24 cellular contexts compared by ENCODE assay signal in the genomic region with DNA sequence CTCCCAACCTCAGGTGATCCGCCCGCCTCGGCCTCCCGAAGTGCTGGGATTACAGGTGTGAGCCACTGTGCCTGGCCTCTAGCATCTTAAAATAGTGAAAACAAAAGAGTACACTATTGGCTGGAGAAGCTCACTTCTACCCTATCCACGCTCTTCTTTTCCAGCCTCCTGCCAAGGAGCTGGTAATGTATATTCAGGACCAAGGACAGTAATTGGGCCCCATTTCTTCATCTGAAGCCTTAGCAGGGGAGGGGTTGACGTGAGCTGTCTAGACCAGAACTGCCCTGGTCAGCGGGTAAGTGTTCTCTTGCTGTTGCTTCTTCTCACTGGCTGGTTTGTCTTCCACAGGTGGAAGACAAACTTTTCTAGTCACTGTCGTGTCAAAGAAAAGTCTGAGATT.
A peak's percentile ranks its signal among the peaks of the same experiment; 100 is the strongest.
DNase-seq lines count a peak whose midpoint lies in the region; ATAC-seq, FAIRE-seq and TF ChIP-seq lines count a peak whose summit lies in the region.
"Had no signal": no experiment of that assay in that cellular context is flagged by ENCODE, and none has a peak within 500 bp of the region (broad histone marks: within the 10 kb centered on the region; RNA-seq: fewer than 3 reads in every experiment).

No MANE protein-coding gene starts in this region.

- H3K27me3 Mint-ChIP-seq in stimulated activated memory B cell treated with anti-CD40 and anti-IgM and Interleukin-4, amounts not matched to agents 10 μg/mL and 1 μg/mL and 100 μg/mL, for 72 hours: no peaks in the 10 kb centered on the region
- no peaks in the 10 kb centered on the region for H3K27me3 Mint-ChIP-seq in activated T-cell treated with anti-CD3 and anti-CD28 coated beads, Interleukin-2, amount 50 U/mL, for 72 hours (ENCODE audit: low read depth)

- TF ChIP-seq RAD21 in A549 (conservative IDR thresholded peaks at IDR 0.05 in 1 of 2, IDR thresholded peaks at IDR 0.05 in 1 of 2) (no peak), HCT116 (IDR thresholded peaks at IDR 0.05; ENCODE audit: low read depth) (no peak)

- RAD21 ChIA-PET in HCT116 (lab: Charles Lee; ENCODE audit: low non-redundant PET in 1 of 2, low total read pairs in 2 of 2, uncharacterized antibody in 2 of 2, unreplicated experiment in 2 of 2): no interaction called here

- no peak for TF ChIP-seq EP300 in A549 (IDR thresholded peaks at IDR 0.05)

- WGBS in A549 (ENCODE audit: missing lambda C conversion rate): 98% methylated on average over 8 of the region's 8 CpGs

- no peaks in the 10 kb centered on the region for H3K4me1 Mint-ChIP-seq in stimulated activated memory B cell treated with anti-CD40 and anti-IgM and Interleukin-4, amounts not matched to agents 10 μg/mL and 1 μg/mL and 100 μg/mL, for 72 hours
- no peaks in the 10 kb centered on the region for H3K4me1 Mint-ChIP-seq in activated T-cell treated with anti-CD3 and anti-CD28 coated beads, Interleukin-2, amount 50 U/mL, for 72 hours (ENCODE audit: low read depth)
- H3K4me1 Mint-ChIP-seq: activated naive CD8-positive, alpha-beta T cell treated with anti-CD3 and anti-CD28 coated beads, Interleukin-2, amount 50 U/mL, for 24 hours; CD4-positive, alpha-beta memory T cell had no signal

- no peak overlapping the region for H3K27ac Mint-ChIP-seq in stimulated activated memory B cell treated with anti-CD40 and anti-IgM and Interleukin-4, amounts not matched to agents 10 μg/mL and 1 μg/mL and 100 μg/mL, for 72 hours
- H3K27ac Mint-ChIP-seq in activated T-cell treated with anti-CD3 and anti-CD28 coated beads, Interleukin-2, amount 50 U/mL, for 72 hours: no peak overlapping the region
- H3K27ac Mint-ChIP-seq: activated CD8-positive, alpha-beta T cell treated with anti-CD3 and anti-CD28 coated beads for 36 hours; activated naive CD8-positive, alpha-beta T cell treated with anti-CD3 and anti-CD28 coated beads, Interleukin-2, amount 50 U/mL, for 24 hours; CD4-positive, alpha-beta memory T cell; HFFc6 had no signal

- no peak overlapping the region for H3K9ac ChIP-seq in HCT116 (ENCODE audit: low read length)

- H3K36me3 ChIP-seq in HCT116 (ENCODE audit: control insufficient read depth in 1 of 2, insufficient read depth in 2 of 2, low read length in 2 of 2): no peaks in the 10 kb centered on the region
- H3K36me3 ChIP-seq: sigmoid colon, WERI-Rb-1 had no signal

- 0 out of 2 replicates have a peak, but pooled peaks cover 5% of the 10 kb centered on the region for H3K9me2 ChIP-seq in HCT116 (ENCODE audit: insufficient read depth)

- no peak overlapping the region for H2AFZ ChIP-seq in HCT116 (ENCODE audit: low read depth, low read length, poor library complexity, severe bottlenecking)
- H2AFZ ChIP-seq: PC-9 had no signal

- DNase-seq in A549 (ENCODE audit: low read depth in 1 of 2, low spot score in 1 of 2) (peak in 1 of 2 experiments; percentile 23), HCT116 (ENCODE audit: low read depth, low spot score) (no peak), SK-MEL-5 (ENCODE audit: low read depth, low spot score) (peak; percentile 7), glomerular visceral epithelial cell (ENCODE audit: extremely low spot score) (peak; percentile 11), NOMO-1 treated with dmso at 0.1 percent for 144 hours (lab: John Stamatoyannopoulos, UW; ENCODE audit: unreplicated experiment) (no peak)
- DNase-seq in activated T-cell treated with anti-CD3 and anti-CD28 coated beads, Interleukin-2, amount 50 U/mL, for 72 hours: no peak
- no peak for DNase-seq in activated CD4-positive, CD25-positive, alpha-beta regulatory T cell (lab: John Stamatoyannopoulos, UW)
- DNase-seq: activated CD8-positive, alpha-beta T cell treated with anti-CD3 and anti-CD28 coated beads for 36 hours; activated naive CD8-positive, alpha-beta T cell treated with anti-CD3 and anti-CD28 coated beads, Interleukin-2, amount 50 U/mL, for 24 hours; caudate nucleus; CD4-positive, alpha-beta memory T cell; DMS79 treated with DMSO at 0.1 percent for 48 hours; effector CD8-positive, alpha-beta T cell; HFFc6; left cardiac atrium; mucosa of descending colon; NCI-H2029 treated with DMSO at 0.1 percent for 48 hours; NCI-H524; PC-9; sigmoid colon; stimulated activated CD4-positive, alpha-beta T cell treated with anti-CD3 and anti-CD28 coated beads, Interleukin-1b, Interleukin-23, amount 100 ng/mL, for 48 hours; WERI-Rb-1 had no signal

- FAIRE-seq in A549 (lab: Jason Lieb, UNC): no peak
- FAIRE-seq: GM19239 had no signal

- H3K4me3 Mint-ChIP-seq in stimulated activated memory B cell treated with anti-CD40 and anti-IgM and Interleukin-4, amounts not matched to agents 10 μg/mL and 1 μg/mL and 100 μg/mL, for 72 hours: no peak overlapping the region
- no peak overlapping the region for H3K4me3 Mint-ChIP-seq in activated T-cell treated with anti-CD3 and anti-CD28 coated beads, Interleukin-2, amount 50 U/mL, for 72 hours
- H3K4me3 Mint-ChIP-seq: activated CD8-positive, alpha-beta T cell treated with anti-CD3 and anti-CD28 coated beads for 36 hours; activated naive CD8-positive, alpha-beta T cell treated with anti-CD3 and anti-CD28 coated beads, Interleukin-2, amount 50 U/mL, for 24 hours; CD4-positive, alpha-beta memory T cell; HFFc6 had no signal

- no peaks in the 10 kb centered on the region for H3K36me3 Mint-ChIP-seq in stimulated activated memory B cell treated with anti-CD40 and anti-IgM and Interleukin-4, amounts not matched to agents 10 μg/mL and 1 μg/mL and 100 μg/mL, for 72 hours
- no peaks in the 10 kb centered on the region for H3K36me3 Mint-ChIP-seq in activated T-cell treated with anti-CD3 and anti-CD28 coated beads, Interleukin-2, amount 50 U/mL, for 72 hours (ENCODE audit: insufficient read depth in 2 of 2)
- H3K36me3 Mint-ChIP-seq: CD4-positive, alpha-beta memory T cell had no signal

- no peaks in the 10 kb centered on the region for H4K20me1 ChIP-seq in HCT116 (ENCODE audit: insufficient read depth)

- no peaks in the 10 kb centered on the region for H3K9me3 ChIP-seq in A549
- no peaks in the 10 kb centered on the region for H3K9me3 ChIP-seq in HCT116 (ENCODE audit: control insufficient read depth in 1 of 2, insufficient read depth in 1 of 2, low read depth in 1 of 2, low read length in 2 of 2)
- H3K9me3 ChIP-seq: mucosa of descending colon, sigmoid colon had no signal

- ATAC-seq in A549 (peak in 1 of 2 experiments; percentile 32; a peak in 3 of 6 replicates), HCT116 (no peak)
- no peak for ATAC-seq in stimulated activated memory B cell treated with anti-CD40 and anti-IgM and Interleukin-4, amounts not matched to agents 10 μg/mL and 1 μg/mL and 100 μg/mL, for 72 hours
- no peak for ATAC-seq in activated T-cell treated with anti-CD3 and anti-CD28 coated beads, Interleukin-2, amount 50 U/mL, for 72 hours (replicated peaks in 1 of 2)
- ATAC-seq: activated CD8-positive, alpha-beta T cell treated with anti-CD3 and anti-CD28 coated beads for 36 hours; activated naive CD8-positive, alpha-beta T cell treated with anti-CD3 and anti-CD28 coated beads, Interleukin-2, amount 50 U/mL, for 24 hours; left cardiac atrium; mucosa of descending colon had no signal

- TF ChIP-seq POLR2A in A549 (IDR thresholded peaks at IDR 0.05; ENCODE audit: low read length) (no peak), HCT116 (IDR thresholded peaks at IDR 0.05; ENCODE audit: borderline replicate concordance, extremely low read depth, insufficient read depth, insufficient read length) (no peak)

- in situ Hi-C loops in SK-MEL-5 (cut with HindIII; ENCODE audit: low pct_unique_long_range_greater_than_20kb, low sequenced_read_pairs): no loop called here

- peaks cover 30% of the 10 kb centered on the region for H3K4me1 ChIP-seq in A549
- peaks cover 38 to 57% of the 10 kb centered on the region in 2 experiments for H3K4me1 ChIP-seq in HCT116 (ENCODE audit: control insufficient read depth in 1 of 2, insufficient read depth in 2 of 2, low read length in 2 of 2)

- intact Hi-C loops in HCT116 (cut with micrococcal nuclease): no loop called here

- CTCF ChIA-PET in A549 (lab: Yijun Ruan, JAX) (interaction anchor here (0.6 kb wide), 1 partner anchor 443 kb away, joined by 4 read pairs; no protein-coding TSS in a partner anchor), HCT116 (lab: Charles Lee) (no interaction called here)

- H3K4me3 ChIP-seq in A549 (no peak overlapping the region), HCT116 (replicated peaks in 1 of 2; ENCODE audit: low read depth in 1 of 2, low read length in 2 of 2) (no peak overlapping the region)
- H3K4me3 ChIP-seq: mucosa of descending colon, PC-9, sigmoid colon had no signal

- no peaks in the 10 kb centered on the region for H3K27me3 ChIP-seq in HCT116 (ENCODE audit: insufficient read depth, low read length)
- H3K27me3 ChIP-seq: sigmoid colon had no signal

- no peaks in the 10 kb centered on the region for H3K79me2 ChIP-seq in HCT116 (ENCODE audit: insufficient read depth, low read length)

- H3K27ac ChIP-seq in A549 (peak overlapping the region; percentile 68 to 81; a peak in 4 of 6 replicates), HCT116 (ENCODE audit: low read depth, low read length) (no peak overlapping the region)
- H3K27ac ChIP-seq: PC-9, sigmoid colon, WERI-Rb-1 had no signal

- no peaks in the 10 kb centered on the region for H3K9me3 Mint-ChIP-seq in stimulated activated memory B cell treated with anti-CD40 and anti-IgM and Interleukin-4, amounts not matched to agents 10 μg/mL and 1 μg/mL and 100 μg/mL, for 72 hours
- H3K9me3 Mint-ChIP-seq in activated T-cell treated with anti-CD3 and anti-CD28 coated beads, Interleukin-2, amount 50 U/mL, for 72 hours: no peaks in the 10 kb centered on the region
- H3K9me3 Mint-ChIP-seq: activated CD8-positive, alpha-beta T cell treated with anti-CD3 and anti-CD28 coated beads for 36 hours; activated naive CD8-positive, alpha-beta T cell treated with anti-CD3 and anti-CD28 coated beads, Interleukin-2, amount 50 U/mL, for 24 hours; HFFc6 had no signal

- POLR2A ChIA-PET in A549 (lab: Yijun Ruan, JAX): no interaction called here
- POLR2A ChIA-PET in HCT116 (lab: Charles Lee): no interaction called here

- H3K4me2 ChIP-seq in A549 (no peak overlapping the region), HCT116 (ENCODE audit: low read length) (no peak overlapping the region)
- H3K4me2 ChIP-seq: PC-9 had no signal

- no TSS peak for BruUV-seq in HCT116 (replicated peaks; lab: Mats Ljungman, UMichigan)

- no peak for TF ChIP-seq CTCF in A549 (IDR thresholded peaks at IDR 0.05)
- no peak for TF ChIP-seq CTCF in HCT116 (IDR thresholded peaks at IDR 0.05 in 2 of 3, conservative IDR thresholded peaks at IDR 0.05 in 1 of 3; ENCODE audit: borderline replicate concordance in 1 of 3, insufficient read depth in 1 of 3, low read depth in 2 of 3, low read length in 2 of 3)

TF ChIP-seq in A549, 52 proteins besides CTCF, POLR2A, EP300 and RAD21 (continues in another document):
- TF ChIP-seq CBX8 (IDR thresholded peaks at IDR 0.05): no peak

Comparison
In these comparisons a context has a peak if more than half of its experiments do, and no peak if none do; other contexts are left out.
1. DNase-seq: peak in SK-MEL-5 (single experiment) and glomerular visceral epithelial cell (single experiment); none in HCT116 (single experiment), activated T-cell treated with anti-CD3 and anti-CD28 coated beads, Interleukin-2, amount 50 U/mL, for 72 hours (0 of 2), NOMO-1 treated with dmso at 0.1 percent for 144 hours (single experiment) and activated CD4-positive, CD25-positive, alpha-beta regulatory T cell (0 of 4).